Comparison of ENCODE assay signal across 8 cellular contexts in the genomic region with DNA sequence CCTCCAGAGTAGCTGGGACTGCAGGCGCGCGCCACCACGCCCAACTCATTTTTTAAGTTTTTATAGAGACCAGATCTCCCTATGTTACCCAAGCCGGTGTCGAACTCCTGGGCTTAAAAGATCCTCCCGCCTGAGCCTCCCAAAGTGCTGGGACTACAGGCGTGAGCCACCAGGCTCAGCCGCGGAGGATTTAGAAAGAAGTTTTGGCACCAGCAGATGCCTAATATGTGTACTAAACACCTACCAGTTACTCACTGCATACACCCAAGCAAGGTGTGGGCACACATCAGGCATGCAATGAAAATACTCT. TPM values are rescaled to one million over a fixed set of nuclear protein-coding genes. Genes with fewer than 3 reads are reported as not detected.
DNase-seq lines count a peak whose midpoint lies in the region; ATAC-seq and TF ChIP-seq lines count a peak whose summit lies in the region.

No MANE protein-coding gene starts in this region.

- no peaks in the 10 kb centered on the region for H3K27me3 ChIP-seq in colonic mucosa

- peak overlapping the region; percentile 67 for H3K27ac ChIP-seq in KOPT-K1 (ENCODE audit: low read depth, low read length, poor library complexity, severe bottlenecking)
- peak overlapping the region; percentile 88 for H3K27ac ChIP-seq in colonic mucosa

- no peak for TF ChIP-seq CTCF in AG10803 (conservative IDR thresholded peaks at IDR 0.05; ENCODE audit: low read length)
- no peak for TF ChIP-seq CTCF in colonic mucosa (IDR thresholded peaks at IDR 0.05)
- no peak for TF ChIP-seq CTCF in natural killer cell (IDR thresholded peaks at IDR 0.05)
- TF ChIP-seq CTCF in GM13976 (IDR thresholded peaks at IDR 0.05; ENCODE audit: borderline replicate concordance, control extremely low read depth, extremely low read depth, insufficient read depth, missing control alignments) = no peak

- H3K9me3 ChIP-seq in KOPT-K1 (ENCODE audit: insufficient read depth, low read length, poor library complexity, severe bottlenecking) (peaks cover 7% of the 10 kb centered on the region), colonic mucosa (no peaks in the 10 kb centered on the region)

- H3K4me3 ChIP-seq in AG10803 (ENCODE audit: low read length) = peak overlapping the region; percentile 86
- peak overlapping the region; percentile 75 for H3K4me3 ChIP-seq in colonic mucosa

- DNase-seq in AG10803 (ENCODE audit: low read depth) (no peak), colonic mucosa (no peak), natural killer cell (no peak), germinal center (ENCODE audit: low spot score) (no peak), NCI-H146 treated with DMSO at 0.1 percent for 48 hours (lab: John Stamatoyannopoulos, UW; ENCODE audit: unreplicated experiment) (no peak), NCI-H1048 (lab: John Stamatoyannopoulos, UW) (no peak), GM13976 (ENCODE audit: low spot score) (no peak)

- peaks cover 0 to 2% of the 10 kb centered on the region in 2 donors for H3K9me3 Mint-ChIP-seq in natural killer cell

- H3K27me3 Mint-ChIP-seq in natural killer cell (ENCODE audit: low read depth in 2 of 2) = no peaks in the 10 kb centered on the region

- H3K9ac ChIP-seq in colonic mucosa (ENCODE audit: low read depth in 2 of 2, low read length in 2 of 2) = peak overlapping the region in 1 of 2 donors; percentile 42

- peak overlapping the region; percentile 88 for H3K4me3 Mint-ChIP-seq in natural killer cell

- intact Hi-C loops in colonic mucosa (cut with DNase I) = no loop called here
- intact Hi-C loops in natural killer cell (cut with micrococcal nuclease) = loop anchor here (1.0 to 10.0 kb wide), 6 partner anchors 109 to 833 kb away; a partner anchor contains a TSS

- in situ Hi-C loops in GM13976 (cut with MboI; ENCODE audit: low sequenced_read_pairs, unreplicated experiment) = no loop called here

- no peaks in the 10 kb centered on the region for H3K36me3 ChIP-seq in KOPT-K1 (ENCODE audit: insufficient read depth, low read length)
- no peaks in the 10 kb centered on the region for H3K36me3 ChIP-seq in colonic mucosa

- no peak for ATAC-seq in natural killer cell

- peaks cover 18 to 23% of the 10 kb centered on the region in 2 donors for H3K4me1 Mint-ChIP-seq in natural killer cell

- H3K4me1 ChIP-seq in colonic mucosa = peaks cover 5% of the 10 kb centered on the region

- peak overlapping the region; percentile 89 to 98 for H3K27ac Mint-ChIP-seq in natural killer cell

- no peaks in the 10 kb centered on the region for H3K36me3 Mint-ChIP-seq in natural killer cell

RNA-seq across cellular contexts. Expression of a gene that starts 0.5 kb away (rescaled TPM):
- total RNA-seq in colonic mucosa (1 to 10 TPM; 3.4 to 5.0 TPM), natural killer cell (1 to 10 TPM; 7.4 to 8.2 (median 7.8) TPM)

RNA-seq across cellular contexts. Expression of a gene that starts 39.0 kb away (rescaled TPM):
- total RNA-seq in colonic mucosa (1 to 10 TPM; 1.3 to 2.0 TPM), natural killer cell (1 to 10 TPM; 2.3 to 4.1 (median 3.6) TPM)
